ENCODE assay signal across 27 cellular contexts in the genomic region with DNA sequence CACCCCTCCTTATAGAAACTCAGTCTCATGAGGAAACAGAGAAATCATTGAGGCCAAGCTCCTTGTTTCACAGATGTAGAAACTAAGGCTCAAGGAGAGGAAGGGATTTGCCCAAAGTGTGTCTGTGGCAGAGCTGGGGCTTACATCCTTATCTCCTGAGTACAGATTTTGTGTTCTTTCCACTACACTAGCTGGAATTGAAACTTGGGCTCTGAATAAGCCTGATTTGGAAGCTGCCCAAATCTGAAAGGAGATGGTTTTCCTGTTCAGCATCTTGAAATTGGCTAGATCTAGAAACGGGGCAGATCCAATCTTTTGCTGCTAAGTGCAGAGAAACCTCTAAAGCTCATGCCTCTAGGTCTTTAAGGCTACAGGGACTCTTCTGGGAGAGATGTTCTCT. TPM values are rescaled to one million over a fixed set of nuclear protein-coding genes. Genes with fewer than 3 reads are reported as not detected.
DNase-seq lines count a peak whose midpoint lies in the region; ATAC-seq and TF ChIP-seq lines count a peak whose summit lies in the region.
"Had no signal": no experiment of that assay in that cellular context is flagged by ENCODE, and none has a peak within 500 bp of the region (broad histone marks: within the 10 kb centered on the region; RNA-seq: fewer than 3 reads in every experiment).

No MANE protein-coding gene starts in this region.

- in situ Hi-C loops in mammary epithelial cell (cut with MboI; ENCODE audit: low sequenced_read_pairs in 2 of 2): no loop called here

- no peaks in the 10 kb centered on the region for H4K20me1 ChIP-seq in mammary epithelial cell (ENCODE audit: insufficient read depth, low read length)

- peaks cover 0 to 24% of the 10 kb centered on the region in 2 donors for H3K27me3 Mint-ChIP-seq in T-cell
- H3K27me3 Mint-ChIP-seq: activated B cell treated with CpG ODN at 0.5 μM for 24 hours had no signal

- dilution Hi-C loops in mammary epithelial cell (cut with HindIII; ENCODE audit: low sequenced_read_pairs): no loop called here

- H3K9me3 ChIP-seq in mammary epithelial cell (replicated peaks; ENCODE audit: insufficient read depth, low read length): no peaks in the 10 kb centered on the region
- H3K9me3 ChIP-seq in breast epithelium: no peaks in the 10 kb centered on the region
- H3K9me3 ChIP-seq: mucosa of descending colon had no signal

- ATAC-seq in T-cell (replicated peaks in 1 of 4) (no peak), omental fat pad (ENCODE audit: low FRiP score) (no peak)
- ATAC-seq: mucosa of descending colon had no signal

- no peak overlapping the region for H3K4me2 ChIP-seq in mammary epithelial cell (ENCODE audit: insufficient read depth, low read depth, low read length)

- no peak overlapping the region for H3K9ac ChIP-seq in mammary epithelial cell (ENCODE audit: insufficient read depth, low read length)

- no peaks in the 10 kb centered on the region for H3K27me3 ChIP-seq in mammary epithelial cell (ENCODE audit: insufficient read depth, low read length)
- H3K27me3 ChIP-seq in breast epithelium: peaks cover 0 to 54% of the 10 kb centered on the region in 2 donors

- no TSS peak for BruUV-seq in mammary epithelial cell (replicated peaks; lab: Mats Ljungman, UMichigan)

- H3K27ac Mint-ChIP-seq in T-cell: peak overlapping the region; percentile 41 to 78
- H3K27ac Mint-ChIP-seq: activated B cell treated with CpG ODN at 0.5 μM for 24 hours had no signal

- no peaks in the 10 kb centered on the region for H3K36me3 Mint-ChIP-seq in T-cell

- CTCF ChIA-PET in mammary epithelial cell (lab: Charles Lee; ENCODE audit: low non-redundant PET): no interaction called here
- CTCF ChIA-PET in T-cell (lab: Charles Lee): interaction anchor here in 1 of 2 donors (1.3 kb wide), 1 partner anchor 108 kb away, joined by 4 read pairs; no protein-coding TSS in a partner anchor

- H2AFZ ChIP-seq in mammary epithelial cell (ENCODE audit: low read depth, low read length): no peak overlapping the region

- H3K4me3 Mint-ChIP-seq in T-cell: peak overlapping the region in 1 of 3 donors; percentile 2
- H3K4me3 Mint-ChIP-seq: activated B cell treated with CpG ODN at 0.5 μM for 24 hours had no signal

- no peak for TF ChIP-seq POLR2A in breast epithelium (IDR thresholded peaks at IDR 0.05)
- no peak for TF ChIP-seq POLR2A in lower leg skin (IDR thresholded peaks at IDR 0.05)

- POLR2A ChIA-PET in T-cell (lab: Charles Lee): no interaction called here

- no peaks in the 10 kb centered on the region for H3K36me3 ChIP-seq in mammary epithelial cell (ENCODE audit: insufficient read depth, low read length)
- H3K36me3 ChIP-seq in breast epithelium: no peaks in the 10 kb centered on the region

- H3K27ac ChIP-seq in mammary epithelial cell (ENCODE audit: insufficient read depth, low read depth, low read length) (no peak overlapping the region), breast epithelium (no peak overlapping the region)

- no peak overlapping the region for H3K4me3 ChIP-seq in mammary epithelial cell (replicated peaks in 1 of 3; ENCODE audit: insufficient read depth in 1 of 3, low read depth in 2 of 3, low read length in 3 of 3)
- no peak overlapping the region for H3K4me3 ChIP-seq in breast epithelium
- H3K4me3 ChIP-seq in fibroblast of pulmonary artery (replicated peaks; ENCODE audit: low read depth, low read length): no peak overlapping the region
- H3K4me3 ChIP-seq in lower leg skin (ENCODE audit: low read depth, poor library complexity, severe bottlenecking): no peak overlapping the region
- H3K4me3 ChIP-seq: mucosa of descending colon had no signal

- peaks cover 12% of the 10 kb centered on the region for H3K4me1 ChIP-seq in mammary epithelial cell (ENCODE audit: insufficient read depth, low read length)
- H3K4me1 ChIP-seq in breast epithelium: no peaks in the 10 kb centered on the region

- TF ChIP-seq CTCF in mammary epithelial cell (conservative IDR thresholded peaks at IDR 0.05 in 1 of 2, IDR thresholded peaks at IDR 0.05 in 1 of 2; ENCODE audit: extremely low read depth in 1 of 2, insufficient read depth in 1 of 2, low read depth in 1 of 2, low read length in 2 of 2): no peak
- TF ChIP-seq CTCF in breast epithelium (IDR thresholded peaks at IDR 0.05): no peak
- TF ChIP-seq CTCF in fibroblast of pulmonary artery (IDR thresholded peaks at IDR 0.05; ENCODE audit: low read length, missing control alignments): no peak
- no peak for TF ChIP-seq CTCF in omental fat pad (IDR thresholded peaks at IDR 0.05)
- TF ChIP-seq CTCF in lower leg skin (IDR thresholded peaks at IDR 0.05): no peak

- intact Hi-C loops in mammary epithelial cell (cut with micrococcal nuclease) (no loop called here), breast epithelium (cut with DNase I; ENCODE audit: low total_unique reads) (loop anchor here (5.0 kb wide), 1 partner anchor 763 kb away; no protein-coding TSS in a partner anchor), lower leg skin (cut with DNase I; ENCODE audit: low total_unique reads) (no loop called here)

- peaks cover 23 to 57% (median 23%) of the 10 kb centered on the region in 3 donors for H3K4me1 Mint-ChIP-seq in T-cell
- H3K4me1 Mint-ChIP-seq: activated B cell treated with CpG ODN at 0.5 μM for 24 hours had no signal

- WGBS in mammary epithelial cell (ENCODE audit: low coverage, missing lambda C conversion rate): 0% methylated on average over 1 of the region's 1 CpG
- WGBS in lower leg skin, 2 donors: 5 to 10% methylated on average over 1 of the region's 1 CpG

- H3K9me3 Mint-ChIP-seq in T-cell: no peaks in the 10 kb centered on the region
- H3K9me3 Mint-ChIP-seq: activated B cell treated with CpG ODN at 0.5 μM for 24 hours had no signal

- DNase-seq in mammary epithelial cell: peak; percentile 14
- DNase-seq in breast epithelium (ENCODE audit: low spot score in 2 of 2): no peak
- no peak for DNase-seq in T-cell
- peak; percentile 58 for DNase-seq in fibroblast of pulmonary artery (ENCODE audit: low read depth)
- DNase-seq in omental fat pad (ENCODE audit: low spot score): no peak
- DNase-seq in lower leg skin (ENCODE audit: low spot score in 2 of 2): no peak
- DNase-seq in amygdala (lab: John Stamatoyannopoulos, UW): no peak
- no peak for DNase-seq in stimulated activated CD4-positive, alpha-beta T cell treated with anti-CD3 and anti-CD28 coated beads, Interleukin-12 subunit alpha, Interleukin-12 subunit beta, amount 100 ng/mL, for 4 hours
- DNase-seq: activated B cell treated with CpG ODN at 0.5 μM for 24 hours; activated naive CD4-positive, alpha-beta T cell treated with anti-CD3 and anti-CD28 coated beads, Interleukin-2, amount 50 U/mL, for 16 hours; AML-193; COR-L47; effector CD4-positive, alpha-beta T cell; hippocampal formation; mucosa of descending colon; NCI-H1092; NCI-H187 treated with DMSO at 0.1 percent for 48 hours; T-helper 9 cell; trophoblast cell had no signal

- no peaks in the 10 kb centered on the region for H3K79me2 ChIP-seq in mammary epithelial cell (ENCODE audit: insufficient read depth, low read length)

RNA-seq across cellular contexts. Expression of gene AWAT2, which starts 24.3 kb away (rescaled TPM):
- total RNA-seq in mammary epithelial cell: under 1 TPM in 1 of 2 donors, not detected in 1; 0.33 TPM
- not detected for polyA plus RNA-seq in mammary epithelial cell
- polyA minus RNA-seq in mammary epithelial cell: not detected
- not detected for total RNA-seq in breast epithelium
- total RNA-seq in T-cell: not detected
- not detected for total RNA-seq in omental fat pad
- total RNA-seq in lower leg skin: 10 to 100 TPM in 2 of 4 donors, 1 to 10 TPM in 1, under 1 TPM in 1; 0.88 to 10.8 (median 6.3) TPM
- total RNA-seq: A172, activated B cell treated with CpG ODN at 0.5 μM for 24 hours, astrocyte, cerebellum, epithelial cell of proximal tubule, frontal cortex, liver, mucosa of descending colon, posterior vena cava had no signal
- polyA plus RNA-seq: liver, neural cell had no signal

RNA-seq across cellular contexts. Expression of gene OTUD6A, which starts 36.8 kb away (rescaled TPM):
- total RNA-seq in mammary epithelial cell: not detected
- not detected for polyA plus RNA-seq in mammary epithelial cell
- polyA minus RNA-seq in mammary epithelial cell: not detected
- total RNA-seq in breast epithelium: not detected
- total RNA-seq in T-cell: not detected
- not detected for total RNA-seq in omental fat pad
- total RNA-seq in lower leg skin: not detected
- total RNA-seq: A172, activated B cell treated with CpG ODN at 0.5 μM for 24 hours, astrocyte, cerebellum, epithelial cell of proximal tubule, frontal cortex, liver, mucosa of descending colon, posterior vena cava had no signal
- polyA plus RNA-seq: liver, neural cell had no signal

Comparison
In these comparisons a context has a peak if more than half of its experiments do, and no peak if none do; other contexts are left out.
1. DNase-seq: peak in mammary epithelial cell (single experiment) and fibroblast of pulmonary artery (single experiment); none in breast epithelium (0 of 2), T-cell (0 of 34), omental fat pad (single experiment), lower leg skin (0 of 2), amygdala (0 of 56) and stimulated activated CD4-positive, alpha-beta T cell treated with anti-CD3 and anti-CD28 coated beads, Interleukin-12 subunit alpha, Interleukin-12 subunit beta, amount 100 ng/mL, for 4 hours (single experiment).